In the genomic region with DNA sequence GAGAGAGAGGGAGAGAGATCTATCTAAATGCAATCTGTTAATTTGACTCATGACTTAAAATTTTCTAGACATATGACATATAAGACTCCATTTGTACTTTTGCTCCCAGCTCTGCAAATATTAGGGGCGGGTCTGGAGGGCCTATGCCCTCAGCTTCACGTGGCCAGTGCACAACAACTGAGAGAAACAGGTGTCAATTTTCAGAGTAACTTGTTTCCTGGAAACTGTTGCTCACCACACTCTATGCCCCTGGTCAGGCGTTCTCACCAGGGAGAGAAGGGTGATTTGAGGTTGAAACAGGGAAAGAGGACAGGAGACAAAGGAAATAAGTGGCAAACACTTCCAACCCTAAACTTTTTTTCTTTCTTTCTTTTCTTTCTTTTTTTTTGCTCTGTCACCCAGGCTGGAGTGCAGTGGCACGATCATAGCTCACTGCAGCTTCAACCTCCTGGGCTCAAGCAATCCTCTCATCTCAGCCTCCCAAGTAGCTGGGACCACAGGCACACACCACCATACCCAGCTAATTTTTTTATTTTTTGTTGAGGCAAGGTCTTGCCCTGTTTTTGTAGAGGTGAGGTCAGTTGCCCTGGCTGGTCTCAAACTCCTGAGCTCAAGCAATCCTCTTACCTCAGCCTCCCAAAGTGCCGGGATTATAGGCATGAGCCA, we compare ENCODE assay signal across 21 cellular contexts.
DNase-seq lines count a peak whose midpoint lies in the region; ATAC-seq, FAIRE-seq and TF ChIP-seq lines count a peak whose summit lies in the region.
"Had no signal": no experiment of that assay in that cellular context is flagged by ENCODE, and none has a peak within 500 bp of the region (broad histone marks: within the 10 kb centered on the region; RNA-seq: fewer than 3 reads in every experiment).

No MANE protein-coding gene starts in this region.

- H3K4me1 Mint-ChIP-seq in activated T-helper 17 cell treated with anti-CD3 and anti-CD28 coated beads, Interleukin-2, amount 50 U/mL, for 72 hours, result no peaks in the 10 kb centered on the region
- no peaks in the 10 kb centered on the region for H3K4me1 Mint-ChIP-seq in chondrocyte (ENCODE audit: low read depth)
- H3K4me1 Mint-ChIP-seq: memory B cell, nephron had no signal

- H3K27me3 Mint-ChIP-seq in activated T-helper 17 cell treated with anti-CD3 and anti-CD28 coated beads, Interleukin-2, amount 50 U/mL, for 72 hours, result no peaks in the 10 kb centered on the region
- H3K27me3 Mint-ChIP-seq in chondrocyte (ENCODE audit: low read depth), result no peaks in the 10 kb centered on the region
- H3K27me3 Mint-ChIP-seq: memory B cell had no signal

- H3K9me3 ChIP-seq in pancreas (no peaks in the 10 kb centered on the region), esophagus muscularis mucosa (peaks cover 0 to 14% (median 5%) of the 10 kb centered on the region in 4 donors), WERI-Rb-1 (ENCODE audit: severe bottlenecking) (peaks cover 23% of the 10 kb centered on the region)

- intact Hi-C loops in pancreas (cut with DNase I), result no loop called here
- intact Hi-C loops in esophagus muscularis mucosa (cut with DNase I), result no loop called here

- no peaks in the 10 kb centered on the region for H3K36me3 ChIP-seq in pancreas
- H3K36me3 ChIP-seq in esophagus muscularis mucosa, result peaks cover 0 to 19% (median 3%) of the 10 kb centered on the region in 4 donors
- H3K36me3 ChIP-seq in WERI-Rb-1, result peaks cover 29% of the 10 kb centered on the region

- H3K4me3 ChIP-seq in pancreas (no peak overlapping the region), esophagus muscularis mucosa (no peak overlapping the region), WERI-Rb-1 (ENCODE audit: low read depth, low read length) (no peak overlapping the region)
- H3K4me3 ChIP-seq: body of pancreas, GM23248, upper lobe of left lung had no signal

- TF ChIP-seq EP300 in esophagus muscularis mucosa (IDR thresholded peaks at IDR 0.05), result no peak

- no peak overlapping the region for H3K27ac Mint-ChIP-seq in activated T-helper 17 cell treated with anti-CD3 and anti-CD28 coated beads, Interleukin-2, amount 50 U/mL, for 72 hours
- H3K27ac Mint-ChIP-seq in chondrocyte (ENCODE audit: unreplicated experiment), result no peak overlapping the region
- H3K27ac Mint-ChIP-seq: memory B cell; nephron; T-helper 1 cell treated with Interleukin-12 subunit alpha and Interleukin-12 subunit beta and Interleukin-4 antibody, amounts not matched to agents 30 μg/mL and 1 μg/mL, for 36 hours had no signal

- H3K4me3 Mint-ChIP-seq in activated T-helper 17 cell treated with anti-CD3 and anti-CD28 coated beads, Interleukin-2, amount 50 U/mL, for 72 hours, result no peak overlapping the region
- no peak overlapping the region for H3K4me3 Mint-ChIP-seq in chondrocyte (ENCODE audit: unreplicated experiment)
- H3K4me3 Mint-ChIP-seq: memory B cell; nephron; T-helper 1 cell treated with Interleukin-12 subunit alpha and Interleukin-12 subunit beta and Interleukin-4 antibody, amounts not matched to agents 30 μg/mL and 1 μg/mL, for 36 hours had no signal

- no peak for FAIRE-seq in pancreas (lab: Jason Lieb, UNC)
- FAIRE-seq: A204.1 had no signal

- TF ChIP-seq CTCF in pancreas (IDR thresholded peaks at IDR 0.05) (no peak), esophagus muscularis mucosa (IDR thresholded peaks at IDR 0.05) (no peak), chondrocyte (IDR thresholded peaks at IDR 0.05) (no peak), WERI-Rb-1 (IDR thresholded peaks at IDR 0.05; ENCODE audit: low read depth, low read length) (no peak)

- DNase-seq in NCI-H748 (lab: John Stamatoyannopoulos, UW; ENCODE audit: unreplicated experiment) (peak; percentile 16), NCI-H748 treated with DMSO at 0.1 percent for 48 hours (lab: John Stamatoyannopoulos, UW) (no peak), LHCN-M2 (ENCODE audit: low read depth) (peak; percentile 31), pancreas (peak in 1 of 6 donors; percentile 27), esophagus muscularis mucosa (ENCODE audit: extremely low spot score) (no peak), chondrocyte (ENCODE audit: low spot score) (no peak), WERI-Rb-1 (no peak)
- DNase-seq: activated CD4-positive, CD25-positive, alpha-beta regulatory T cell; activated naive CD4-positive, alpha-beta T cell treated with Interleukin-2 at 50 U/mL for 16 hours; GM23248; NCI-H1694 treated with DMSO at 0.1 percent for 48 hours; Right ventricle myocardium superior; stimulated activated naive CD4-positive, alpha-beta T cell; upper lobe of left lung had no signal

- H3K27ac ChIP-seq in pancreas, result no peak overlapping the region
- H3K27ac ChIP-seq in esophagus muscularis mucosa (replicated peaks in 1 of 4), result no peak overlapping the region
- no peak overlapping the region for H3K27ac ChIP-seq in WERI-Rb-1
- H3K27ac ChIP-seq: body of pancreas, C4-2B, GM23248, upper lobe of left lung had no signal

- no peak for TF ChIP-seq POLR2A in esophagus muscularis mucosa (IDR thresholded peaks at IDR 0.05; ENCODE audit: low read depth)

- WGBS in pancreas, 2 donors, result 69 to 76% methylated on average over 5 of the region's 5 CpGs
- 77% methylated on average over 5 of the region's 5 CpGs for WGBS in esophagus muscularis mucosa

- peaks cover 49% of the 10 kb centered on the region for H3K36me3 Mint-ChIP-seq in activated T-helper 17 cell treated with anti-CD3 and anti-CD28 coated beads, Interleukin-2, amount 50 U/mL, for 72 hours (ENCODE audit: low read depth)
- H3K36me3 Mint-ChIP-seq in chondrocyte (ENCODE audit: low read depth), result peaks cover 26% of the 10 kb centered on the region

- no peaks in the 10 kb centered on the region for H3K4me1 ChIP-seq in pancreas
- no peaks in the 10 kb centered on the region for H3K4me1 ChIP-seq in esophagus muscularis mucosa
- H3K4me1 ChIP-seq: body of pancreas, upper lobe of left lung had no signal

- ATAC-seq in activated T-helper 17 cell treated with anti-CD3 and anti-CD28 coated beads, Interleukin-2, amount 50 U/mL, for 72 hours (replicated peaks), result peak; percentile 62
- peak in 3 of 4 donors; percentile 49 to 88 (median 87) for ATAC-seq in pancreas
- ATAC-seq: body of pancreas had no signal

- H3K9me3 Mint-ChIP-seq in activated T-helper 17 cell treated with anti-CD3 and anti-CD28 coated beads, Interleukin-2, amount 50 U/mL, for 72 hours, result peaks cover 14% of the 10 kb centered on the region
- peaks cover 24% of the 10 kb centered on the region for H3K9me3 Mint-ChIP-seq in chondrocyte (ENCODE audit: low read depth)

- H3K27me3 ChIP-seq in pancreas (no peaks in the 10 kb centered on the region), esophagus muscularis mucosa (no peaks in the 10 kb centered on the region), WERI-Rb-1 (ENCODE audit: insufficient read depth, low read depth, severe bottlenecking) (no peaks in the 10 kb centered on the region)
- H3K27me3 ChIP-seq: body of pancreas, upper lobe of left lung had no signal

Comparison
In these comparisons a context has a peak if more than half of its experiments do, and no peak if none do; other contexts are left out.
1. DNase-seq: peak in NCI-H748 (single experiment) and LHCN-M2 (single experiment); none in NCI-H748 treated with DMSO at 0.1 percent for 48 hours (single experiment), esophagus muscularis mucosa (single experiment), chondrocyte (single experiment) and WERI-Rb-1 (single experiment).